Comparison of ENCODE assay signal across 1 cellular context in the genomic region with DNA sequence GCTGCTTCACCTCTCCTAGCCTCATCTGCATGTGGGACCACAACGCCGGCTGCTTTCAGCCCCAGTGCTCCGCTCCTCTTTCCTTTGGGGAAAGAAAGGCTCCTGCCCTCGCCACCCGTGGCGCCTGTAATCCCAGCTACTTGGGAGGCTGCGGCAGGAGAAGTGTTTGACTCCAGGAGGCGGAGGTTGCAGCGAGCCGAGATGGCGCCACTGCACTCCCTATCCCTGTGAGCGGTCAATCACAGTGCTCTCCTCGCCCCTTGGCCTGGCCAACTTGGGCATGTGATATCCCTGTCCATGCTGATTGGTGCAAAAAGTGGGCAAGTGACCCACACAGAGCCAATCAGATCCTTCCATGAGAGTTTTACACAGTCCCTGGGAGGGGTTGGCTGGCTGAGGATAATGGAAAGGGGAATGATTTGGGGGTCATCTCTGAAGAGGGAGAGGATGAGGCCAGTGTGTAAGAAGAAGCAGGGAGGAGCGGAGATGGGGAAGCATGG.
TF ChIP-seq lines count a peak whose summit lies in the region.

No MANE protein-coding gene starts in this region.

TF ChIP-seq in K562, 482 proteins besides CTCF, POLR2A, EP300 and RAD21:
- TF ChIP-seq POLR3G (IDR thresholded peaks at IDR 0.05; ENCODE audit: extremely low read depth, insufficient read length, insufficient replicate concordance): no peak
- no peak for TF ChIP-seq TAF15 (IDR thresholded peaks at IDR 0.05; ENCODE audit: low read depth, low read length)
- TF ChIP-seq PTBP1 (IDR thresholded peaks at IDR 0.05; ENCODE audit: low read depth, low read length): no peak
- no peak for TF ChIP-seq ZBTB8A (IDR thresholded peaks at IDR 0.05; ENCODE audit: partially characterized antibody)
- TF ChIP-seq NFYB (IDR thresholded peaks at IDR 0.05; ENCODE audit: extremely low read depth, insufficient read length): peak; percentile 23
- TF ChIP-seq, protein P1, sequence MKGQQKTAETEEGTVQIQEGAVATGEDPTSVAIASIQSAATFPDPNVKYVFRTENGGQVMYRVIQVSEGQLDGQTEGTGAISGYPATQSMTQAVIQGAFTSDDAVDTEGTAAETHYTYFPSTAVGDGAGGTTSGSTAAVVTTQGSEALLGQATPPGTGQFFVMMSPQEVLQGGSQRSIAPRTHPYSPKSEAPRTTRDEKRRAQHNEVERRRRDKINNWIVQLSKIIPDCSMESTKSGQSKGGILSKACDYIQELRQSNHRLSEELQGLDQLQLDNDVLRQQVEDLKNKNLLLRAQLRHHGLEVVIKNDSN (CRISPR knock-in tag; IDR thresholded peaks at IDR 0.05): peak; percentile 42; the same call in 1 of the 2 replicates
- no peak for TF ChIP-seq PHB2 (IDR thresholded peaks at IDR 0.05; ENCODE audit: low read depth)
- TF ChIP-seq, protein P2, sequence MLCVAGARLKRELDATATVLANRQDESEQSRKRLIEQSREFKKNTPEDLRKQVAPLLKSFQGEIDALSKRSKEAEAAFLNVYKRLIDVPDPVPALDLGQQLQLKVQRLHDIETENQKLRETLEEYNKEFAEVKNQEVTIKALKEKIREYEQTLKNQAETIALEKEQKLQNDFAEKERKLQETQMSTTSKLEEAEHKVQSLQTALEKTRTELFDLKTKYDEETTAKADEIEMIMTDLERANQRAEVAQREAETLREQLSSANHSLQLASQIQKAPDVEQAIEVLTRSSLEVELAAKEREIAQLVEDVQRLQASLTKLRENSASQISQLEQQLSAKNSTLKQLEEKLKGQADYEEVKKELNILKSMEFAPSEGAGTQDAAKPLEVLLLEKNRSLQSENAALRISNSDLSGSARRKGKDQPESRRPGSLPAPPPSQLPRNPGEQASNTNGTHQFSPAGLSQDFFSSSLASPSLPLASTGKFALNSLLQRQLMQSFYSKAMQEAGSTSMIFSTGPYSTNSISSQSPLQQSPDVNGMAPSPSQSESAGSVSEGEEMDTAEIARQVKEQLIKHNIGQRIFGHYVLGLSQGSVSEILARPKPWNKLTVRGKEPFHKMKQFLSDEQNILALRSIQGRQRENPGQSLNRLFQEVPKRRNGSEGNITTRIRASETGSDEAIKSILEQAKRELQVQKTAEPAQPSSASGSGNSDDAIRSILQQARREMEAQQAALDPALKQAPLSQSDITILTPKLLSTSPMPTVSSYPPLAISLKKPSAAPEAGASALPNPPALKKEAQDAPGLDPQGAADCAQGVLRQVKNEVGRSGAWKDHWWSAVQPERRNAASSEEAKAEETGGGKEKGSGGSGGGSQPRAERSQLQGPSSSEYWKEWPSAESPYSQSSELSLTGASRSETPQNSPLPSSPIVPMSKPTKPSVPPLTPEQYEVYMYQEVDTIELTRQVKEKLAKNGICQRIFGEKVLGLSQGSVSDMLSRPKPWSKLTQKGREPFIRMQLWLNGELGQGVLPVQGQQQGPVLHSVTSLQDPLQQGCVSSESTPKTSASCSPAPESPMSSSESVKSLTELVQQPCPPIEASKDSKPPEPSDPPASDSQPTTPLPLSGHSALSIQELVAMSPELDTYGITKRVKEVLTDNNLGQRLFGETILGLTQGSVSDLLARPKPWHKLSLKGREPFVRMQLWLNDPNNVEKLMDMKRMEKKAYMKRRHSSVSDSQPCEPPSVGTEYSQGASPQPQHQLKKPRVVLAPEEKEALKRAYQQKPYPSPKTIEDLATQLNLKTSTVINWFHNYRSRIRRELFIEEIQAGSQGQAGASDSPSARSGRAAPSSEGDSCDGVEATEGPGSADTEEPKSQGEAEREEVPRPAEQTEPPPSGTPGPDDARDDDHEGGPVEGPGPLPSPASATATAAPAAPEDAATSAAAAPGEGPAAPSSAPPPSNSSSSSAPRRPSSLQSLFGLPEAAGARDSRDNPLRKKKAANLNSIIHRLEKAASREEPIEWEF (CRISPR knock-in tag; IDR thresholded peaks at IDR 0.05): no peak
- TF ChIP-seq ZSCAN29 (IDR thresholded peaks at IDR 0.05): no peak
